Comparison of ENCODE assay signal across 17 cellular contexts in genomic region chr9:86804011-86804410, GRCh38.
A peak's percentile ranks its signal among the peaks of the same experiment; 100 is the strongest.
DNase-seq lines count a peak whose midpoint lies in the region; TF ChIP-seq lines count a peak whose summit lies in the region.
"Had no signal": no experiment of that assay in that cellular context is flagged by ENCODE, and none has a peak within 500 bp of the region (broad histone marks: within the 10 kb centered on the region; RNA-seq: fewer than 3 reads in every experiment).

No MANE protein-coding gene starts in this region.

- in situ Hi-C loops in SK-MEL-5 (cut with HindIII; ENCODE audit: low pct_unique_long_range_greater_than_20kb, low sequenced_read_pairs), result no loop called here

- H3K9me3 Mint-ChIP-seq in nephron progenitor cell, result no peaks in the 10 kb centered on the region
- H3K9me3 Mint-ChIP-seq: CD8-positive, alpha-beta T cell had no signal

- peak overlapping the region; percentile 2 for H3K27ac Mint-ChIP-seq in nephron progenitor cell
- H3K27ac Mint-ChIP-seq: B cell; CD4-positive, alpha-beta T cell; CD8-positive, alpha-beta T cell had no signal

- TF ChIP-seq CTCF in nephron progenitor cell (IDR thresholded peaks at IDR 0.05), result no peak

- H3K4me1 Mint-ChIP-seq in nephron progenitor cell, result peaks cover 18% of the 10 kb centered on the region
- H3K4me1 Mint-ChIP-seq: B cell had no signal

- H3K36me3 Mint-ChIP-seq in nephron progenitor cell (ENCODE audit: low read depth), result no peaks in the 10 kb centered on the region
- H3K36me3 Mint-ChIP-seq: CD8-positive, alpha-beta T cell had no signal

- peaks cover 11% of the 10 kb centered on the region for H3K27me3 Mint-ChIP-seq in nephron progenitor cell (ENCODE audit: low read depth, poor library complexity)
- H3K27me3 Mint-ChIP-seq: B cell had no signal

- H3K4me3 Mint-ChIP-seq in nephron progenitor cell, result no peak overlapping the region
- H3K4me3 Mint-ChIP-seq: B cell; CD4-positive, alpha-beta T cell; CD8-positive, alpha-beta T cell had no signal

- peak; percentile 67 for DNase-seq in SK-MEL-5 (ENCODE audit: low read depth, low spot score)
- DNase-seq in foreskin melanocyte, result peak; percentile 10
- DNase-seq in nephron progenitor cell, result no peak
- DNase-seq in DMS114 treated with DMSO at 0.1 percent for 48 hours (lab: John Stamatoyannopoulos, UW; ENCODE audit: unreplicated experiment), result no peak
- DNase-seq in DMS79 treated with DMSO at 0.1 percent for 48 hours (lab: John Stamatoyannopoulos, UW), result no peak
- DNase-seq in AML-193 (lab: John Stamatoyannopoulos, UW), result no peak
- DNase-seq in medulla oblongata (ENCODE audit: extremely low spot score), result no peak
- DNase-seq: 8988T; ACHN; CD4-positive, alpha-beta T cell; CD8-positive, alpha-beta T cell; COR-L47; DMS 273 treated with DMSO at 0.1 percent for 48 hours; DND-41; EL; GDM1 had no signal

Comparison
In these comparisons a context has a peak if more than half of its experiments do, and no peak if none do; other contexts are left out.
1. DNase-seq: peak in SK-MEL-5 (single experiment) and foreskin melanocyte (single experiment); none in nephron progenitor cell (single experiment), DMS114 treated with DMSO at 0.1 percent for 48 hours (single experiment), DMS79 treated with DMSO at 0.1 percent for 48 hours (single experiment), AML-193 (0 of 2) and medulla oblongata (single experiment).